Comparison of ENCODE assay signal across 8 cellular contexts in the genomic region with DNA sequence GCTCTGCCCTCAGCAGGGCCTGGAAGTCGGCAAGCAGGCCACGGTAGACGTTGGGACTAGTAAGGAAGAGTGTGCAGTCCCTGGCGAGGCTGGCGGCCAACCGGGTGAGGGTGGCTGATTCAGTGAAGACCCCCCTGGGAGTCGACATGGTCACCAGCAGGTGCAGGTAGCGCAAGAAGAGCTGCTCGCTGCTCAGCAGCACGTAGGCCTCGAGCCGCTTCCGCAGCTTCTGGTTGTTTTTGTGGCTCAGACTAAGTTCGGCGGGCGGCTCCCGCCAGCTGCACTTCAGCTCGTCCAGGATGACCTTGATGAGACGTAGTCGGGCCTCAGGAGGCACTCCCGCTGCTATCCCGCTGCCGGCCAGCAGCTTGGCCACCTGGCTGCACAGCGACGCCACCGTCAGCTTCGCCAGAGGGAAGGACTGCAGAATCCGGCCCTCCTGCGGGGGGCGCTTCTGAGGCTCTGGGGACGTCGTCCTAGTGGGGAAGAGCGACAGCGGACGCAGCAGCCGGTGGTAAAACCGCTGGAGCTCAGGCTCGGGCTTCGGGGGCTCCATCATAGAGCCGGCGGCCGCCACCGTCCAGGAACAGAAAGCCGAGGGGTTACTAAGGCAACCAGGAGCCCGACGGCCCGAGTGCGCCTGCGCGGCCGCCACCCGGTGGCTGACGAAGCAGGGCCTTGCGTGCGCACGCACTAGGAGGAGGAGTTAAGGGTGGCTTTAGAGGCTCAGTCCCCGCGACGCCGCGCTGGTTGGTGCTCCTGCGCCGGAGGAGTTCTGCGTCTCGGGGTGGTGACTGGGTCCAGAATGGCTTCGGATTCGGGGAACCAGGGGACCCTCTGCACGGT. TPM values are rescaled to one million over a fixed set of nuclear protein-coding genes. Genes with fewer than 3 reads are reported as not detected.
DNase-seq lines count a peak whose midpoint lies in the region; TF ChIP-seq lines count a peak whose summit lies in the region.

A gene with protein sequence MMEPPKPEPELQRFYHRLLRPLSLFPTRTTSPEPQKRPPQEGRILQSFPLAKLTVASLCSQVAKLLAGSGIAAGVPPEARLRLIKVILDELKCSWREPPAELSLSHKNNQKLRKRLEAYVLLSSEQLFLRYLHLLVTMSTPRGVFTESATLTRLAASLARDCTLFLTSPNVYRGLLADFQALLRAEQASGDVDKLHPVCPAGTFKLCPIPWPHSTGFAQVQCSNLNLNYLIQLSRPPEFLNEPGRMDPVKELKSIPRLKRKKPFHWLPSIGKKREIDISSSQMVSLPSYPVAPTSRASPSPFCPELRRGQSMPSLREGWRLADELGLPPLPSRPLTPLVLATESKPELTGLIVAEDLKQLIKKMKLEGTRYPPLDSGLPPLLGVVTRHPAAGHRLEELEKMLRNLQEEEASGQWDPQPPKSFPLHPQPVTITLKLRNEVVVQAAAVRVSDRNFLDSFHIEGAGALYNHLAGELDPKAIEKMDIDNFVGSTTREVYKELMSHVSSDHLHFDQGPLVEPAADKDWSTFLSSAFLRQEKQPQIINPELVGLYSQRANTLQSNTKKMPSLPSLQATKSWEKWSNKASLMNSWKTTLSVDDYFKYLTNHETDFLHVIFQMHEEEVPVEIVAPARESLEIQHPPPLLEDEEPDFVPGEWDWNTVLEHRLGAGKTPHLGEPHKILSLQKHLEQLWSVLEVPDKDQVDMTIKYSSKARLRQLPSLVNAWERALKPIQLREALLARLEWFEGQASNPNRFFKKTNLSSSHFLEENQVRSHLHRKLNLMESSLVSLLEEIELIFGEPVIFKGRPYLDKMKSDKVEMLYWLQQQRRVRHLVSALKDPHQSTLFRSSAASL (minus strand): TSS at position 607 of the 846 bp plus-strand sequence. CDS start 48 bp downstream, at position 559.
A gene with protein sequence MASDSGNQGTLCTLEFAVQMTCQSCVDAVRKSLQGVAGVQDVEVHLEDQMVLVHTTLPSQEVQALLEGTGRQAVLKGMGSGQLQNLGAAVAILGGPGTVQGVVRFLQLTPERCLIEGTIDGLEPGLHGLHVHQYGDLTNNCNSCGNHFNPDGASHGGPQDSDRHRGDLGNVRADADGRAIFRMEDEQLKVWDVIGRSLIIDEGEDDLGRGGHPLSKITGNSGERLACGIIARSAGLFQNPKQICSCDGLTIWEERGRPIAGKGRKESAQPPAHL (plus strand): TSS at position 729 of the 846 bp plus-strand sequence. CDS start 77 bp downstream, at position 806.

- peaks cover 14% of the 10 kb centered on the region for H3K4me1 ChIP-seq in SJSA1 (replicated peaks)
- H3K4me1 ChIP-seq in thymus (ENCODE audit: control insufficient read depth, insufficient read depth, low read length), result peaks cover 17% of the 10 kb centered on the region

- H3K36me3 ChIP-seq in SJSA1 (peaks cover 5% of the 10 kb centered on the region; the same call in 1 of the 2 replicates), thymus (ENCODE audit: control insufficient read depth, insufficient read depth) (no peaks in the 10 kb centered on the region)

- peak within 1 kb of the TSS; percentile 100 for H3K4me3 Mint-ChIP-seq in osteocyte (ENCODE audit: unreplicated experiment)

- peak; percentile 70 for DNase-seq in HFF-Myc (ENCODE audit: extremely low read depth, low read depth)
- peak; percentile 92 for DNase-seq in MV-4-11 (lab: John Stamatoyannopoulos, UW)
- peak; percentile 99 to 100 for DNase-seq in SJSA1 (ENCODE audit: low read depth in 1 of 2, low spot score in 2 of 2)
- DNase-seq in activated naive CD4-positive, alpha-beta T cell treated with anti-CD3 and anti-CD28 coated beads, Interleukin-2, amount 50 U/mL, for 16 hours, result peak; percentile 99
- peak; percentile 93 for DNase-seq in globus pallidus (ENCODE audit: low spot score)
- peak; percentile 99 for DNase-seq in osteocyte (ENCODE audit: extremely low spot score, unreplicated experiment)

- 19% methylated on average over 68 of the region's 68 CpGs for WGBS in thymus

- peak within 1 kb of the TSS; percentile 99 for H3K27ac Mint-ChIP-seq in osteocyte (ENCODE audit: unreplicated experiment)

- H3K9me3 ChIP-seq in SJSA1 (replicated peaks), result no peaks in the 10 kb centered on the region
- no peaks in the 10 kb centered on the region for H3K9me3 ChIP-seq in thymus (ENCODE audit: control insufficient read depth)

- no peaks in the 10 kb centered on the region for H3K27me3 Mint-ChIP-seq in osteocyte (ENCODE audit: unreplicated experiment)

- no peaks in the 10 kb centered on the region for H3K9me3 Mint-ChIP-seq in osteocyte (ENCODE audit: unreplicated experiment)

- H3K27me3 ChIP-seq in SJSA1 (replicated peaks), result no peaks in the 10 kb centered on the region
- H3K27me3 ChIP-seq in thymus (ENCODE audit: control insufficient read depth, insufficient read depth), result no peaks in the 10 kb centered on the region

- TF ChIP-seq CTCF in HFF-Myc (IDR thresholded peaks at IDR 0.05; ENCODE audit: low read depth, low read length, missing control alignments), result peak; percentile 62
- TF ChIP-seq CTCF in osteocyte (IDR thresholded peaks at IDR 0.05), result peak; percentile 80

- H3K27ac ChIP-seq in SJSA1, result peak within 1 kb of the TSS; percentile 7
- peak within 1 kb of the TSS; percentile 79 for H3K27ac ChIP-seq in thymus (ENCODE audit: low read depth)

- H3K36me3 Mint-ChIP-seq in osteocyte (ENCODE audit: unreplicated experiment), result peaks cover 2% of the 10 kb centered on the region

- peaks cover 30% of the 10 kb centered on the region for H3K4me1 Mint-ChIP-seq in osteocyte (ENCODE audit: unreplicated experiment)

- H3K4me3 ChIP-seq in GM08714 (ENCODE audit: low read length), result peak within 1 kb of the TSS; percentile 64
- peak within 1 kb of the TSS; percentile 59 for H3K4me3 ChIP-seq in HFF-Myc (replicated peaks; ENCODE audit: low read depth, low read length)
- peak within 1 kb of the TSS; percentile 55 for H3K4me3 ChIP-seq in SJSA1
- peak within 1 kb of the TSS; percentile 70 for H3K4me3 ChIP-seq in thymus (ENCODE audit: low read length)

RNA-seq across cellular contexts. Expression of the first gene that starts in this region (rescaled TPM):
- 0.34 TPM in 1 of 2 replicates, not detected in the other for total RNA-seq in SJSA1 (2014; rRNA removed; shearing (Covaris generic))
- 0.19 and 0.39 TPM in 2 replicates for total RNA-seq in osteocyte
- 0.23 TPM for polyA plus RNA-seq in thymus

RNA-seq across cellular contexts. Expression of the second gene that starts in this region (rescaled TPM):
- 44.8 and 46.6 TPM in 2 replicates for total RNA-seq in SJSA1 (2014; rRNA removed; shearing (Covaris generic))
- 42.1 and 46.8 TPM in 2 replicates for total RNA-seq in osteocyte
- 173 TPM for polyA plus RNA-seq in thymus

Comparison
In these comparisons a context has a peak if more than half of its experiments do, and no peak if none do; other contexts are left out.
1. Peak in every context shown above with its lines: DNase-seq, H3K4me3 ChIP-seq and H3K27ac ChIP-seq.